In genomic region chr9:96398582-96399334, GRCh38 we compare ENCODE assay signal across 1 cellular context.
TF ChIP-seq lines count a peak whose summit lies in the region.

No MANE protein-coding gene starts in this region.

TF ChIP-seq in IMR-90, 13 proteins besides CTCF, POLR2A, EP300 and RAD21 (continued from another document):
- TF ChIP-seq MAFK (IDR thresholded peaks at IDR 0.05; ENCODE audit: low read depth, low read length) = 0 out of 2 replicates have a peak, but pooled peaks have one; percentile 2
TF ChIP-seq in IMR-90: peak in this region for 1.
